In the genomic region with DNA sequence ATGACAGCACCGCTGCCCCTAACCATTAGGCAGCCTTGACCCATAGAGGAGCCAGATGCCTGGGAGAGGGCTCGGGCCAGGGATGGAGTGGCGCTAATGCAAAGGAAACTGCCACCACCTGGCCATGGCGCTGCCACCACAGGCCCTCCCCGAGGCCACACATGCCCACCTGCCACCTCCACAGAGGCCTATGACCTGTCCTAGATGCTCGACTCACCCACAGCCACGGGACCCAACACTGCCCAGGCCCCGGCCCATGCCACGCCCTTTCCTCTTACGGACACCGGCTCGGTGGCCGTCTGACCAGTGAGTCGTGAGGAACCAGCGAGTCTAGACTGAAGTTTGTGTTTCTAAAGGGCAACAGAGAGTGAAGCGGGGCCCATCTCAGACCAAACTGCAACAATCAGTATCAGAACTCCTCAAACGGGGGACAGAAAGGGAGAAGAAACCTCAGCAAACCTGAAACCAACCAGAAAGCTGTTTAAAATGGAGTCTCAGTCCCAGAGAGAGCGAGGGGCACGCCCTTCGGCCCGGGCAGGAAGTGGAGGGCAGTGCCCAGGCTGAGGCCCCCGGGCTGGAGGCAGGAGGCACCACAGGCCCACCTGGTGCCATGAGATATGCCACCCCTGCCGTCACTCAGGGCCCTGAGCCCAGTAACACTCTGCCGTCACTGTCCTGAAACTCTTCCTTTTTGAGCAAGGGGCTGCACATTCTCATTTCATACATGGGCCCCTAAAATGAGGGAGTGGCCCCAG, we compare ENCODE assay signal across 12 cellular contexts. TPM values are rescaled to one million over a fixed set of nuclear protein-coding genes. Genes with fewer than 3 reads are reported as not detected.
DNase-seq lines count a peak whose midpoint lies in the region; ATAC-seq and TF ChIP-seq lines count a peak whose summit lies in the region.
"Had no signal": no experiment of that assay in that cellular context is flagged by ENCODE, and none has a peak within 500 bp of the region (broad histone marks: within the 10 kb centered on the region; RNA-seq: fewer than 3 reads in every experiment).

No MANE protein-coding gene starts in this region.

- no peaks in the 10 kb centered on the region for H3K36me3 Mint-ChIP-seq in neural crest cell (ENCODE audit: low read depth)

- no peak overlapping the region for H3K4me3 ChIP-seq in esophagus muscularis mucosa
- no peak overlapping the region for H3K4me3 ChIP-seq in upper lobe of left lung
- H3K4me3 ChIP-seq: prostate gland had no signal

- in situ Hi-C loops in GM13977 (cut with MboI; ENCODE audit: low pct_unique_long_range_greater_than_20kb, low sequenced_read_pairs, unreplicated experiment), result no loop called here

- H3K4me1 ChIP-seq in esophagus muscularis mucosa (peaks cover 94 to 100% (median 98%) of the 10 kb centered on the region in 4 donors), upper lobe of left lung (peaks cover 37 to 80% (median 55%) of the 10 kb centered on the region in 4 donors)

- H3K27me3 ChIP-seq in esophagus muscularis mucosa (no peaks in the 10 kb centered on the region), upper lobe of left lung (no peaks in the 10 kb centered on the region)

- H3K9me3 ChIP-seq in esophagus muscularis mucosa (no peaks in the 10 kb centered on the region), upper lobe of left lung (no peaks in the 10 kb centered on the region)
- H3K9me3 ChIP-seq: prostate gland had no signal

- ATAC-seq in upper lobe of left lung (ENCODE audit: low FRiP score in 2 of 2) (no peak), HG03135 (IDR thresholded peaks at IDR 0.05; ENCODE audit: unreplicated experiment) (no peak)

- H3K4me1 Mint-ChIP-seq in neural crest cell, result peaks cover 56% of the 10 kb centered on the region

- intact Hi-C loops in esophagus muscularis mucosa (cut with DNase I), result loop anchor here (5.0 kb wide), 1 partner anchor 36 kb away; no protein-coding TSS in a partner anchor

- TF ChIP-seq POLR2A in esophagus muscularis mucosa (IDR thresholded peaks at IDR 0.05; ENCODE audit: low read depth) (no peak), upper lobe of left lung (IDR thresholded peaks at IDR 0.05) (no peak)

- no peak for TF ChIP-seq CTCF in RWPE1 (conservative IDR thresholded peaks at IDR 0.05; ENCODE audit: low read depth)
- TF ChIP-seq CTCF in esophagus muscularis mucosa (IDR thresholded peaks at IDR 0.05), result no peak
- TF ChIP-seq CTCF in neural crest cell (conservative IDR thresholded peaks at IDR 0.05), result no peak
- no peak for TF ChIP-seq CTCF in upper lobe of left lung (IDR thresholded peaks at IDR 0.05)
- no peak for TF ChIP-seq CTCF in GM13977 (IDR thresholded peaks at IDR 0.05; ENCODE audit: extremely low read depth, insufficient read depth, missing control alignments)

- CTCF ChIA-PET in RWPE1 (lab: Yijun Ruan, JAX), result interaction anchor here (0.7 to 0.8 kb wide), 2 partner anchors 16 to 56 kb away, joined by 3 read pairs; no protein-coding TSS in a partner anchor

- no peaks in the 10 kb centered on the region for H3K27me3 Mint-ChIP-seq in neural crest cell (ENCODE audit: low read depth)

- H3K9me3 Mint-ChIP-seq in neural crest cell, result no peaks in the 10 kb centered on the region

- H3K27ac ChIP-seq in RWPE1 (peak overlapping the region; percentile 18), esophagus muscularis mucosa (replicated peaks in 1 of 4) (peak overlapping the region; percentile 79 to 84 (median 80)), upper lobe of left lung (peak overlapping the region; percentile 63 to 83 (median 70))
- H3K27ac ChIP-seq: prostate gland had no signal

- no peak for TF ChIP-seq EP300 in esophagus muscularis mucosa (IDR thresholded peaks at IDR 0.05)
- TF ChIP-seq EP300 in upper lobe of left lung (IDR thresholded peaks at IDR 0.05), result no peak

- no peak for DNase-seq in RWPE1 (ENCODE audit: low spot score)
- DNase-seq in esophagus muscularis mucosa (ENCODE audit: extremely low spot score), result no peak
- DNase-seq in neural crest cell (ENCODE audit: low read depth, low spot score), result no peak
- DNase-seq in upper lobe of left lung, result peak in 1 of 2 donors; percentile 73
- DNase-seq in NCI-H524 treated with DMSO at 0.1 percent for 48 hours (lab: John Stamatoyannopoulos, UW), result no peak
- no peak for DNase-seq in GM13977 (ENCODE audit: low spot score)
- DNase-seq: activated CD4-positive, CD25-positive, alpha-beta regulatory T cell; activated T-cell treated with anti-CD3 and anti-CD28 coated beads for 4 hours; stimulated activated CD4-positive, alpha-beta T cell treated with anti-CD3 and anti-CD28 coated beads, Interleukin-2, amount 100 ng/mL, for 24 hours had no signal

- peak overlapping the region; percentile 47 for H3K4me3 Mint-ChIP-seq in neural crest cell

- POLR2A ChIA-PET in RWPE1 (lab: Yijun Ruan, JAX; ENCODE audit: low non-redundant PET), result no interaction called here

- WGBS in esophagus muscularis mucosa, result 49% methylated on average over 4 of the region's 24 CpGs
- WGBS in upper lobe of left lung, 2 donors, result 66 to 68% methylated on average over 18 to 24 of the region's 24 CpGs

- H3K27ac Mint-ChIP-seq in neural crest cell (ENCODE audit: unreplicated experiment), result peak overlapping the region; percentile 67

- H3K36me3 ChIP-seq in esophagus muscularis mucosa (peaks cover 0 to 70% (median 45%) of the 10 kb centered on the region in 4 donors), upper lobe of left lung (peaks cover 0 to 23% (median 0%) of the 10 kb centered on the region in 4 donors)
- H3K36me3 ChIP-seq: prostate gland had no signal

RNA-seq across cellular contexts. Expression of gene GPR17, which starts 0.7 kb away (rescaled TPM):
- under 1 TPM in 1 of 4 donors, not detected in 3; 0.40 TPM for total RNA-seq in esophagus muscularis mucosa
- 6.4 and 7.7 TPM in 2 replicates for total RNA-seq in neural crest cell
- total RNA-seq in upper lobe of left lung, result under 1 TPM in 3 of 6 donors, not detected in 3; 0.17 to 0.46 (median 0.24) TPM
- total RNA-seq: fibroblast of lung, prostate gland had no signal

RNA-seq across cellular contexts. Expression of gene LIMS2, which starts 28.7 kb away (rescaled TPM):
- total RNA-seq in esophagus muscularis mucosa (100 to 1,000 TPM in 3 of 4 donors, 10 to 100 TPM in 1; 99.2 to 342 (median 175) TPM), neural crest cell (7.6 and 8.8 TPM in 2 replicates), upper lobe of left lung (100 to 1,000 TPM in 4 of 6 donors, 10 to 100 TPM in 2; 33.6 to 169 (median 109) TPM)

RNA-seq across cellular contexts. Expression of gene SFT2D3, which starts 54.6 kb away (rescaled TPM):
- total RNA-seq in esophagus muscularis mucosa (10 to 100 TPM in 1 of 4 donors, 1 to 10 TPM in 3; 5.8 to 11.8 (median 9.4) TPM), neural crest cell (18.8 TPM in 2 replicates), upper lobe of left lung (10 to 100 TPM in 2 of 6 donors, 1 to 10 TPM in 4; 6.4 to 13.1 (median 9.1) TPM)

Comparison
In these comparisons a context has a peak if more than half of its experiments do, and no peak if none do; other contexts are left out.
1. H3K27ac ChIP-seq: peak in every context shown above with its lines; median percentile 80 in esophagus muscularis mucosa; 70 in upper lobe of left lung; 18 in RWPE1.